8 cellular contexts compared by ENCODE assay signal in the genomic region with DNA sequence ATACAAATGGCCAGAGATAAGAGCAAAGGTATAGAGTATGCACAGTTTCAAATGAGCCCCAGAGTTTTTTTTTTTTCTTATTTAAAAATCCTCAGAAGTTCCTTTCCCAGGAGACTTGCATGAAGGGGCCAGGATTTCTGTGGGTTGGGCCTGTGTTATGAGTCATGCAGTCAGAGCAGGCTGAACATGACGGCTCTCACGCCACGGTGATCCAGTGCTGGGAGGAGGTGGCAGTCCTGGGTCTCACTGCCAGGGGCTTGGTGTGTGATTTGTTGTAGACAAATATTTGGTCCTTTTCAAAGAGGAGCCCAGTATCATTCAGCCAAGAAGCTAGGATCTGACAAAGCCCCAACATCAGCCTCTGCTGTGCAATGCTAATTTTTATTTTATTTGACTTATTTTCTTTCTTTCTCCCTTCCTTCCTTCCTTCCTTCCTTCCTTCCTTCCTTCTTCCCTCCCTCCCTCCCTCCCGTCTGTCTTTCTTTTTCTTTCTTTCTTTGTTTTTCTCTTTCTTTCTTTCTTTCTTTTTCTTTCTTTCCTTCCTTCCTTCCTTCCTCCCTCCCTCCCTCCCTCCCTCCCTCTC. TPM values are rescaled to one million over a fixed set of nuclear protein-coding genes. Genes with fewer than 3 reads are reported as not detected.
DNase-seq lines count a peak whose midpoint lies in the region; TF ChIP-seq lines count a peak whose summit lies in the region.

No MANE protein-coding gene starts in this region.

- no peak overlapping the region for H3K4ac ChIP-seq in mesendoderm (ENCODE audit: low read depth, low read length)

- BruUV-seq in mammary epithelial cell (replicated peaks; lab: Mats Ljungman, UMichigan): no TSS peak

- H2AK5ac ChIP-seq in mesendoderm (ENCODE audit: low read length): no peak overlapping the region

- CTCF ChIA-PET in BJ (lab: Yijun Ruan, JAX) (no interaction called here), mammary epithelial cell (lab: Charles Lee; ENCODE audit: low non-redundant PET) (no interaction called here)

- peak; percentile 94 for DNase-seq in BJ (ENCODE audit: low read depth)
- DNase-seq in LHCN-M2 (ENCODE audit: low read depth): peak; percentile 92
- peak; percentile 87 for DNase-seq in mammary epithelial cell
- peak; percentile 87 for DNase-seq in mesendoderm
- no peak for DNase-seq in SIG-M5 treated with dmso at 0.1 percent for 504 hours (lab: John Stamatoyannopoulos, UW; ENCODE audit: unreplicated experiment)
- no peak for DNase-seq in NCI-H187 (lab: John Stamatoyannopoulos, UW)
- no peak for DNase-seq in GM19238 (ENCODE audit: insufficient read length, low spot score)
- DNase-seq in NAMALWA (ENCODE audit: low spot score): no peak

- H3K79me2 ChIP-seq in mammary epithelial cell (ENCODE audit: insufficient read depth, low read length) (no peaks in the 10 kb centered on the region), mesendoderm (ENCODE audit: control insufficient read depth, insufficient read depth, low read length) (no peaks in the 10 kb centered on the region)

- H4K8ac ChIP-seq in mesendoderm (ENCODE audit: low read depth, low read length): no peak overlapping the region

- H2BK120ac ChIP-seq in mesendoderm (ENCODE audit: low read depth, low read length): no peak overlapping the region

- H3K27ac ChIP-seq in mammary epithelial cell (ENCODE audit: insufficient read depth, low read depth, low read length) (peak overlapping the region; percentile 82), mesendoderm (ENCODE audit: low read depth, low read length) (no peak overlapping the region)

- H3K56ac ChIP-seq in mesendoderm (ENCODE audit: low read length): no peak overlapping the region

- no peaks in the 10 kb centered on the region for H3K9me3 ChIP-seq in mammary epithelial cell (replicated peaks; ENCODE audit: insufficient read depth, low read length)

- H3K27me3 ChIP-seq in BJ (ENCODE audit: control insufficient read depth, insufficient read depth, low read length): no peaks in the 10 kb centered on the region
- H3K27me3 ChIP-seq in mammary epithelial cell (ENCODE audit: insufficient read depth, low read length): no peaks in the 10 kb centered on the region
- H3K27me3 ChIP-seq in mesendoderm (ENCODE audit: insufficient read depth, low read length, poor library complexity): no peaks in the 10 kb centered on the region

- POLR2A ChIA-PET in BJ (lab: Charles Lee): no interaction called here

- no peak overlapping the region for H3K4me3 ChIP-seq in BJ (ENCODE audit: low read depth, low read length)
- no peak overlapping the region for H3K4me3 ChIP-seq in mammary epithelial cell (replicated peaks in 1 of 3; ENCODE audit: insufficient read depth in 1 of 3, low read depth in 2 of 3, low read length in 3 of 3)
- no peak overlapping the region for H3K4me3 ChIP-seq in mesendoderm (ENCODE audit: low read length)

- H3K23ac ChIP-seq in mesendoderm (ENCODE audit: low read length): no peak overlapping the region

- H3K4me2 ChIP-seq in mammary epithelial cell (ENCODE audit: insufficient read depth, low read depth, low read length) (peak overlapping the region; percentile 58), mesendoderm (ENCODE audit: low read length) (no peak overlapping the region)

- peak overlapping the region; percentile 27 for H2BK5ac ChIP-seq in mesendoderm (ENCODE audit: low read length)

- peak overlapping the region; percentile 60 for H3K18ac ChIP-seq in mesendoderm (ENCODE audit: low read length)

- TF ChIP-seq CTCF in BJ (IDR thresholded peaks at IDR 0.05; ENCODE audit: insufficient read depth, low read depth, low read length) (no peak), mammary epithelial cell (conservative IDR thresholded peaks at IDR 0.05 in 1 of 2, IDR thresholded peaks at IDR 0.05 in 1 of 2; ENCODE audit: extremely low read depth in 1 of 2, insufficient read depth in 1 of 2, low read depth in 1 of 2, low read length in 2 of 2) (no peak)

- H2AFZ ChIP-seq in mammary epithelial cell (ENCODE audit: low read depth, low read length): peak overlapping the region; percentile 65

- H3K36me3 ChIP-seq in BJ (ENCODE audit: control insufficient read depth, insufficient read depth, low read length) (no peaks in the 10 kb centered on the region), mammary epithelial cell (ENCODE audit: insufficient read depth, low read length) (no peaks in the 10 kb centered on the region), mesendoderm (ENCODE audit: control insufficient read depth, insufficient read depth, low read length) (no peaks in the 10 kb centered on the region)

- H3K4me1 ChIP-seq in mammary epithelial cell (ENCODE audit: insufficient read depth, low read length): peaks cover 31% of the 10 kb centered on the region
- H3K4me1 ChIP-seq in mesendoderm (ENCODE audit: control insufficient read depth, low read depth, low read length): peaks cover 8% of the 10 kb centered on the region

- 24% methylated on average over 4 of the region's 4 CpGs for WGBS in mammary epithelial cell (ENCODE audit: low coverage, missing lambda C conversion rate)
- WGBS in mesendoderm (ENCODE audit: extremely low coverage, insufficient coverage, low lambda C conversion rate): no CpG with 5 or more reads among the region's 4 CpGs

- intact Hi-C loops in mammary epithelial cell (cut with micrococcal nuclease): loop anchor here (2.0 kb wide), 1 partner anchor 59 kb away; no protein-coding TSS in a partner anchor

- no peaks in the 10 kb centered on the region for H3K79me1 ChIP-seq in mesendoderm (ENCODE audit: low read length)

- no peak overlapping the region for H2BK15ac ChIP-seq in mesendoderm (replicated peaks; ENCODE audit: low read depth)

- in situ Hi-C loops in mammary epithelial cell (cut with MboI; ENCODE audit: low sequenced_read_pairs in 2 of 2): no loop called here

- H3K9ac ChIP-seq in mammary epithelial cell (ENCODE audit: insufficient read depth, low read length) (no peak overlapping the region), mesendoderm (ENCODE audit: low read length) (no peak overlapping the region)

- no peak overlapping the region for H4K5ac ChIP-seq in mesendoderm (ENCODE audit: low read length)

- no peaks in the 10 kb centered on the region for H4K20me1 ChIP-seq in mammary epithelial cell (ENCODE audit: insufficient read depth, low read length)

- dilution Hi-C loops in mammary epithelial cell (cut with HindIII; ENCODE audit: low sequenced_read_pairs): no loop called here

RNA-seq across cellular contexts. Expression of a gene that starts 10.4 kb away (rescaled TPM):
- polyA plus RNA-seq in BJ (2011; rRNA removed) (16.6 and 18.5 TPM in 2 replicates), mammary epithelial cell (0.25 TPM)
- 11.1 and 14.0 TPM in 2 replicates for polyA minus RNA-seq in BJ (2011; rRNA and poly(A)+ RNA removed)
- total RNA-seq in LHCN-M2 (2014; rRNA removed) (4.0 and 6.3 TPM in 2 replicates), mammary epithelial cell (under 1 TPM; 0.33 to 0.71 TPM)
- 8.3 TPM for polyA plus RNA-seq in LHCN-M2 (2012)
- not detected for polyA minus RNA-seq in mammary epithelial cell
- 0.08 TPM for polyA plus RNA-seq in mesendoderm (2013, experiment 1 of 2)
- 0.06 TPM for polyA plus RNA-seq in mesendoderm (2013, experiment 2 of 2)

Comparison
In these comparisons a context has a peak if more than half of its experiments do, and no peak if none do; other contexts are left out.
1. DNase-seq: peak in BJ (single experiment), LHCN-M2 (single experiment), mammary epithelial cell (single experiment) and mesendoderm (single experiment); none in SIG-M5 treated with dmso at 0.1 percent for 504 hours (single experiment), NCI-H187 (0 of 2), GM19238 (single experiment) and NAMALWA (single experiment).